ENCODE assay signal across 1 cellular context in the genomic region with DNA sequence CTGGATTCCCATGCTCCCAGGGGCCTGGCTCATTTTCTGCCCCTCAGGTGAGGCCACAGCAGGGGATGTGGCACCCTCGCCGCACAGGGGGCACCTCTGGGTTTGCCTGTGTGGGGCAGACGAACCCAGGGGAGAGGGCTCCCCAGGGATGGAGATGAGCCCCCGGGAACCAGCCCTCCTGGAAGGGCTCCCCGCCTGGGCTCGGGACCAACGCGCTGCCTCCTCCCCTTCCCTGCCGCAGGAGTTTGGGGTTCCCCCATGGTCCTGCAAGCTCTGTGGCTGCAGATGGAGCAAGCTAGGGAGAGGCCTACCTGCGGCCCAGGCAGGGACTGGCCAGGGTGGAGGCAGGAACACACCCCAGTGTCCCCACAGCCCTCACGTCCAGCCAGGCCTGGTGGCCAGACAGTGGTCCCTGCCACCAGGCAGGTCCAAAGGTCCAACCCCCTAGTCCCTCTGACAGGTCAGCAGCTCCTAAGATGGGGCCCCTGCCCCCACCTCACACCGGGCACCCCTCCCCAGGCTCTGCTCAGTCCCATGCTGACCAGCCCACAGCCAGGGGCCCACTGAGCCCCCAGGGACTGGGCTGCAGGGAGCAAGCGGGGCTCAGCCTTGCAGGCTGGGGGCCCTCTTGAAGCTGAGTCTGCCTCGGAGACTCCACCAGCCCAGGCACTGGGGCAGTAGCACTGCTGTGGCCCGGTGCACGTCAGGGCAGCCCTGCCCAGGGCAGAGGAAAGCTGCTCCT.
TF ChIP-seq lines count a peak whose summit lies in the region.

No MANE protein-coding gene starts in this region.

TF ChIP-seq in HepG2, 621 proteins besides CTCF, POLR2A, EP300 and RAD21 (continued from another document and continues in another):
- TF ChIP-seq, protein P1, sequence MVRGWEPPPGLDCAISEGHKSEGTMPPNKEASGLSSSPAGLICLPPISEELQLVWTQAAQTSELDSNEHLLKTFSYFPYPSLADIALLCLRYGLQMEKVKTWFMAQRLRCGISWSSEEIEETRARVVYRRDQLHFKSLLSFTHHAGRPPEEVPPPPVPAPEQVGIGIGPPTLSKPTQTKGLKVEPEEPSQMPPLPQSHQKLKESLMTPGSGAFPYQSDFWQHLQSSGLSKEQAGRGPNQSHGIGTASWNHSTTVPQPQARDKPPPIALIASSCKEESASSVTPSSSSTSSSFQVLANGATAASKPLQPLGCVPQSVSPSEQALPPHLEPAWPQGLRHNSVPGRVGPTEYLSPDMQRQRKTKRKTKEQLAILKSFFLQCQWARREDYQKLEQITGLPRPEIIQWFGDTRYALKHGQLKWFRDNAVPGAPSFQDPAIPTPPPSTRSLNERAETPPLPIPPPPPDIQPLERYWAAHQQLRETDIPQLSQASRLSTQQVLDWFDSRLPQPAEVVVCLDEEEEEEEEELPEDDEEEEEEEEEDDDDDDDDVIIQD (CRISPR knock-in tag; IDR thresholded peaks at IDR 0.05; ENCODE audit: low read depth), result no peak
- TF ChIP-seq NAIF1 (CRISPR knock-in tag; IDR thresholded peaks at IDR 0.05; ENCODE audit: borderline replicate concordance) (no peak), ZNF20 (CRISPR knock-in tag; IDR thresholded peaks at IDR 0.05) (no peak), AHR (CRISPR knock-in tag; IDR thresholded peaks at IDR 0.05) (no peak), ZNF224 (CRISPR knock-in tag; IDR thresholded peaks at IDR 0.05) (no peak), PHB2 (IDR thresholded peaks at IDR 0.05; ENCODE audit: partially characterized antibody) (no peak), ZNF75D (CRISPR knock-in tag; IDR thresholded peaks at IDR 0.05; ENCODE audit: borderline replicate concordance) (no peak), REL (CRISPR knock-in tag; conservative IDR thresholded peaks at IDR 0.05) (no peak), NR2F2 (IDR thresholded peaks at IDR 0.05; ENCODE audit: borderline replicate concordance, low read depth) (no peak), ZNF546 (CRISPR knock-in tag; conservative IDR thresholded peaks at IDR 0.05) (no peak), PITX1 (CRISPR knock-in tag; IDR thresholded peaks at IDR 0.05) (peak; percentile 68; the same call in 1 of the 2 replicates), HOXA9 (CRISPR knock-in tag; IDR thresholded peaks at IDR 0.05; ENCODE audit: borderline replicate concordance) (no peak), YEATS4 (CRISPR knock-in tag; IDR thresholded peaks at IDR 0.05; ENCODE audit: borderline replicate concordance) (peak; percentile 53; the same call in 1 of the 2 replicates), U2AF2 (IDR thresholded peaks at IDR 0.05; ENCODE audit: low read depth, low read length) (no peak), ZNF234 (CRISPR knock-in tag; conservative IDR thresholded peaks at IDR 0.05) (no peak), ZNF619 (CRISPR knock-in tag; IDR thresholded peaks at IDR 0.05) (0 out of 2 replicates have a peak, but pooled peaks have one; percentile 33)
- TF ChIP-seq, protein P2, sequence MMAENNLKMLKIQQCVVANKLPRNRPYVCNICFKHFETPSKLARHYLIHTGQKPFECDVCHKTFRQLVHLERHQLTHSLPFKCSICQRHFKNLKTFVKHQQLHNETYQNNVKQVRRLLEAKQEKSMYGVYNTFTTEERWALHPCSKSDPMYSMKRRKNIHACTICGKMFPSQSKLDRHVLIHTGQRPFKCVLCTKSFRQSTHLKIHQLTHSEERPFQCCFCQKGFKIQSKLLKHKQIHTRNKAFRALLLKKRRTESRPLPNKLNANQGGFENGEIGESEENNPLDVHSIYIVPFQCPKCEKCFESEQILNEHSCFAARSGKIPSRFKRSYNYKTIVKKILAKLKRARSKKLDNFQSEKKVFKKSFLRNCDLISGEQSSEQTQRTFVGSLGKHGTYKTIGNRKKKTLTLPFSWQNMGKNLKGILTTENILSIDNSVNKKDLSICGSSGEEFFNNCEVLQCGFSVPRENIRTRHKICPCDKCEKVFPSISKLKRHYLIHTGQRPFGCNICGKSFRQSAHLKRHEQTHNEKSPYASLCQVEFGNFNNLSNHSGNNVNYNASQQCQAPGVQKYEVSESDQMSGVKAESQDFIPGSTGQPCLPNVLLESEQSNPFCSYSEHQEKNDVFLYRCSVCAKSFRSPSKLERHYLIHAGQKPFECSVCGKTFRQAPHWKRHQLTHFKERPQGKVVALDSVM (CRISPR knock-in tag; IDR thresholded peaks at IDR 0.05), result no peak
- TF ChIP-seq, protein P3, sequence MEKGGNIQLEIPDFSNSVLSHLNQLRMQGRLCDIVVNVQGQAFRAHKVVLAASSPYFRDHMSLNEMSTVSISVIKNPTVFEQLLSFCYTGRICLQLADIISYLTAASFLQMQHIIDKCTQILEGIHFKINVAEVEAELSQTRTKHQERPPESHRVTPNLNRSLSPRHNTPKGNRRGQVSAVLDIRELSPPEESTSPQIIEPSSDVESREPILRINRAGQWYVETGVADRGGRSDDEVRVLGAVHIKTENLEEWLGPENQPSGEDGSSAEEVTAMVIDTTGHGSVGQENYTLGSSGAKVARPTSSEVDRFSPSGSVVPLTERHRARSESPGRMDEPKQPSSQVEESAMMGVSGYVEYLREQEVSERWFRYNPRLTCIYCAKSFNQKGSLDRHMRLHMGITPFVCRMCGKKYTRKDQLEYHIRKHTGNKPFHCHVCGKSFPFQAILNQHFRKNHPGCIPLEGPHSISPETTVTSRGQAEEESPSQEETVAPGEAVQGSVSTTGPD (CRISPR knock-in tag; IDR thresholded peaks at IDR 0.05), result peak; percentile 56; the same call in 1 of the 2 replicates
- TF ChIP-seq, protein P4, sequence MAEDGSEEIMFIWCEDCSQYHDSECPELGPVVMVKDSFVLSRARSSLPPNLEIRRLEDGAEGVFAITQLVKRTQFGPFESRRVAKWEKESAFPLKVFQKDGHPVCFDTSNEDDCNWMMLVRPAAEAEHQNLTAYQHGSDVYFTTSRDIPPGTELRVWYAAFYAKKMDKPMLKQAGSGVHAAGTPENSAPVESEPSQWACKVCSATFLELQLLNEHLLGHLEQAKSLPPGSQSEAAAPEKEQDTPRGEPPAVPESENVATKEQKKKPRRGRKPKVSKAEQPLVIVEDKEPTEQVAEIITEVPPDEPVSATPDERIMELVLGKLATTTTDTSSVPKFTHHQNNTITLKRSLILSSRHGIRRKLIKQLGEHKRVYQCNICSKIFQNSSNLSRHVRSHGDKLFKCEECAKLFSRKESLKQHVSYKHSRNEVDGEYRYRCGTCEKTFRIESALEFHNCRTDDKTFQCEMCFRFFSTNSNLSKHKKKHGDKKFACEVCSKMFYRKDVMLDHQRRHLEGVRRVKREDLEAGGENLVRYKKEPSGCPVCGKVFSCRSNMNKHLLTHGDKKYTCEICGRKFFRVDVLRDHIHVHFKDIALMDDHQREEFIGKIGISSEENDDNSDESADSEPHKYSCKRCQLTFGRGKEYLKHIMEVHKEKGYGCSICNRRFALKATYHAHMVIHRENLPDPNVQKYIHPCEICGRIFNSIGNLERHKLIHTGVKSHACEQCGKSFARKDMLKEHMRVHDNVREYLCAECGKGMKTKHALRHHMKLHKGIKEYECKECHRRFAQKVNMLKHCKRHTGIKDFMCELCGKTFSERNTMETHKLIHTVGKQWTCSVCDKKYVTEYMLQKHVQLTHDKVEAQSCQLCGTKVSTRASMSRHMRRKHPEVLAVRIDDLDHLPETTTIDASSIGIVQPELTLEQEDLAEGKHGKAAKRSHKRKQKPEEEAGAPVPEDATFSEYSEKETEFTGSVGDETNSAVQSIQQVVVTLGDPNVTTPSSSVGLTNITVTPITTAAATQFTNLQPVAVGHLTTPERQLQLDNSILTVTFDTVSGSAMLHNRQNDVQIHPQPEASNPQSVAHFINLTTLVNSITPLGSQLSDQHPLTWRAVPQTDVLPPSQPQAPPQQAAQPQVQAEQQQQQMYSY (CRISPR knock-in tag; IDR thresholded peaks at IDR 0.05), result no peak
- TF ChIP-seq, protein P5, sequence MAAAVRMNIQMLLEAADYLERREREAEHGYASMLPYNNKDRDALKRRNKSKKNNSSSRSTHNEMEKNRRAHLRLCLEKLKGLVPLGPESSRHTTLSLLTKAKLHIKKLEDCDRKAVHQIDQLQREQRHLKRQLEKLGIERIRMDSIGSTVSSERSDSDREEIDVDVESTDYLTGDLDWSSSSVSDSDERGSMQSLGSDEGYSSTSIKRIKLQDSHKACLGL (CRISPR knock-in tag; IDR thresholded peaks at IDR 0.05), result 0 out of 2 replicates have a peak, but pooled peaks have one; percentile 33
- TF ChIP-seq, protein P6, sequence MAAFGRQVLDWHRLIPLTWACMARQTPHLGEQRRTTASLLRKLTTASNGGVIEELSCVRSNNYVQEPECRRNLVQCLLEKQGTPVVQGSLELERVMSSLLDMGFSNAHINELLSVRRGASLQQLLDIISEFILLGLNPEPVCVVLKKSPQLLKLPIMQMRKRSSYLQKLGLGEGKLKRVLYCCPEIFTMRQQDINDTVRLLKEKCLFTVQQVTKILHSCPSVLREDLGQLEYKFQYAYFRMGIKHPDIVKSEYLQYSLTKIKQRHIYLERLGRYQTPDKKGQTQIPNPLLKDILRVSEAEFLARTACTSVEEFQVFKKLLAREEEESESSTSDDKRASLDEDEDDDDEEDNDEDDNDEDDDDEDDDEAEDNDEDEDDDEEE (CRISPR knock-in tag; IDR thresholded peaks at IDR 0.05), result no peak
- TF ChIP-seq, protein P7, sequence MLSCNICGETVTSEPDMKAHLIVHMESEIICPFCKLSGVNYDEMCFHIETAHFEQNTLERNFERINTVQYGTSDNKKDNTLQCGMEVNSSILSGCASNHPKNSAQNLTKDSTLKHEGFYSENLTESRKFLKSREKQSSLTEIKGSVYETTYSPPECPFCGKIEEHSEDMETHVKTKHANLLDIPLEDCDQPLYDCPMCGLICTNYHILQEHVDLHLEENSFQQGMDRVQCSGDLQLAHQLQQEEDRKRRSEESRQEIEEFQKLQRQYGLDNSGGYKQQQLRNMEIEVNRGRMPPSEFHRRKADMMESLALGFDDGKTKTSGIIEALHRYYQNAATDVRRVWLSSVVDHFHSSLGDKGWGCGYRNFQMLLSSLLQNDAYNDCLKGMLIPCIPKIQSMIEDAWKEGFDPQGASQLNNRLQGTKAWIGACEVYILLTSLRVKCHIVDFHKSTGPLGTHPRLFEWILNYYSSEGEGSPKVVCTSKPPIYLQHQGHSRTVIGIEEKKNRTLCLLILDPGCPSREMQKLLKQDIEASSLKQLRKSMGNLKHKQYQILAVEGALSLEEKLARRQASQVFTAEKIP (CRISPR knock-in tag; IDR thresholded peaks at IDR 0.05; ENCODE audit: borderline replicate concordance), result no peak
- TF ChIP-seq, protein P8, sequence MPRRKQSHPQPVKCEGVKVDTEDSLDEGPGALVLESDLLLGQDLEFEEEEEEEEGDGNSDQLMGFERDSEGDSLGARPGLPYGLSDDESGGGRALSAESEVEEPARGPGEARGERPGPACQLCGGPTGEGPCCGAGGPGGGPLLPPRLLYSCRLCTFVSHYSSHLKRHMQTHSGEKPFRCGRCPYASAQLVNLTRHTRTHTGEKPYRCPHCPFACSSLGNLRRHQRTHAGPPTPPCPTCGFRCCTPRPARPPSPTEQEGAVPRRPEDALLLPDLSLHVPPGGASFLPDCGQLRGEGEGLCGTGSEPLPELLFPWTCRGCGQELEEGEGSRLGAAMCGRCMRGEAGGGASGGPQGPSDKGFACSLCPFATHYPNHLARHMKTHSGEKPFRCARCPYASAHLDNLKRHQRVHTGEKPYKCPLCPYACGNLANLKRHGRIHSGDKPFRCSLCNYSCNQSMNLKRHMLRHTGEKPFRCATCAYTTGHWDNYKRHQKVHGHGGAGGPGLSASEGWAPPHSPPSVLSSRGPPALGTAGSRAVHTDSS (CRISPR knock-in tag; conservative IDR thresholded peaks at IDR 0.05), result no peak
- TF ChIP-seq, protein P9, sequence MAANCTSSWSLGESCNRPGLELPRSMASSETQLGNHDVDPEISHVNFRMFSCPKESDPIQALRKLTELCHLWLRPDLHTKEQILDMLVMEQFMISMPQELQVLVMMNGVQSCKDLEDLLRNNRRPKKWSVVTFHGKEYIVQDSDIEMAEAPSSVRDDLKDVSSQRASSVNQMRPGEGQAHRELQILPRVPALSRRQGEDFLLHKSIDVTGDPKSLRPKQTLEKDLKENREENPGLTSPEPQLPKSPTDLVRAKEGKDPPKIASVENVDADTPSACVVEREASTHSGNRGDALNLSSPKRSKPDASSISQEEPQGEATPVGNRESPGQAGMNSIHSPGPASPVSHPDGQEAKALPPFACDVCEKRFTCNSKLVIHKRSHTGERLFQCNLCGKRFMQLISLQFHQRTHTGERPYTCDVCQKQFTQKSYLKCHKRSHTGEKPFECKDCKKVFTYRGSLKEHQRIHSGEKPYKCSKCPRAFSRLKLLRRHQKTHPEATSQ (CRISPR knock-in tag; IDR thresholded peaks at IDR 0.05; ENCODE audit: borderline replicate concordance), result no peak
- TF ChIP-seq, protein P10, sequence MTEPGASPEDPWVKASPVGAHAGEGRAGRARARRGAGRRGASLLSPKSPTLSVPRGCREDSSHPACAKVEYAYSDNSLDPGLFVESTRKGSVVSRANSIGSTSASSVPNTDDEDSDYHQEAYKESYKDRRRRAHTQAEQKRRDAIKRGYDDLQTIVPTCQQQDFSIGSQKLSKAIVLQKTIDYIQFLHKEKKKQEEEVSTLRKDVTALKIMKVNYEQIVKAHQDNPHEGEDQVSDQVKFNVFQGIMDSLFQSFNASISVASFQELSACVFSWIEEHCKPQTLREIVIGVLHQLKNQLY (CRISPR knock-in tag; IDR thresholded peaks at IDR 0.05), result no peak
- TF ChIP-seq, protein P11, sequence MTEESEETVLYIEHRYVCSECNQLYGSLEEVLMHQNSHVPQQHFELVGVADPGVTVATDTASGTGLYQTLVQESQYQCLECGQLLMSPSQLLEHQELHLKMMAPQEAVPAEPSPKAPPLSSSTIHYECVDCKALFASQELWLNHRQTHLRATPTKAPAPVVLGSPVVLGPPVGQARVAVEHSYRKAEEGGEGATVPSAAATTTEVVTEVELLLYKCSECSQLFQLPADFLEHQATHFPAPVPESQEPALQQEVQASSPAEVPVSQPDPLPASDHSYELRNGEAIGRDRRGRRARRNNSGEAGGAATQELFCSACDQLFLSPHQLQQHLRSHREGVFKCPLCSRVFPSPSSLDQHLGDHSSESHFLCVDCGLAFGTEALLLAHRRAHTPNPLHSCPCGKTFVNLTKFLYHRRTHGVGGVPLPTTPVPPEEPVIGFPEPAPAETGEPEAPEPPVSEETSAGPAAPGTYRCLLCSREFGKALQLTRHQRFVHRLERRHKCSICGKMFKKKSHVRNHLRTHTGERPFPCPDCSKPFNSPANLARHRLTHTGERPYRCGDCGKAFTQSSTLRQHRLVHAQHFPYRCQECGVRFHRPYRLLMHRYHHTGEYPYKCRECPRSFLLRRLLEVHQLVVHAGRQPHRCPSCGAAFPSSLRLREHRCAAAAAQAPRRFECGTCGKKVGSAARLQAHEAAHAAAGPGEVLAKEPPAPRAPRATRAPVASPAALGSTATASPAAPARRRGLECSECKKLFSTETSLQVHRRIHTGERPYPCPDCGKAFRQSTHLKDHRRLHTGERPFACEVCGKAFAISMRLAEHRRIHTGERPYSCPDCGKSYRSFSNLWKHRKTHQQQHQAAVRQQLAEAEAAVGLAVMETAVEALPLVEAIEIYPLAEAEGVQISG (CRISPR knock-in tag; IDR thresholded peaks at IDR 0.05), result peak; percentile 63; the same call in 1 of the 2 replicates
- TF ChIP-seq, protein P12, sequence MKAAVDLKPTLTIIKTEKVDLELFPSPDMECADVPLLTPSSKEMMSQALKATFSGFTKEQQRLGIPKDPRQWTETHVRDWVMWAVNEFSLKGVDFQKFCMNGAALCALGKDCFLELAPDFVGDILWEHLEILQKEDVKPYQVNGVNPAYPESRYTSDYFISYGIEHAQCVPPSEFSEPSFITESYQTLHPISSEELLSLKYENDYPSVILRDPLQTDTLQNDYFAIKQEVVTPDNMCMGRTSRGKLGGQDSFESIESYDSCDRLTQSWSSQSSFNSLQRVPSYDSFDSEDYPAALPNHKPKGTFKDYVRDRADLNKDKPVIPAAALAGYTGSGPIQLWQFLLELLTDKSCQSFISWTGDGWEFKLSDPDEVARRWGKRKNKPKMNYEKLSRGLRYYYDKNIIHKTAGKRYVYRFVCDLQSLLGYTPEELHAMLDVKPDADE (CRISPR knock-in tag; IDR thresholded peaks at IDR 0.05), result no peak
